7 cellular contexts compared by ENCODE assay signal in genomic region chr3:4978259-4978965, GRCh38. TPM values are rescaled to one million over a fixed set of nuclear protein-coding genes. Genes with fewer than 3 reads are reported as not detected.
DNase-seq lines count a peak whose midpoint lies in the region; ATAC-seq and TF ChIP-seq lines count a peak whose summit lies in the region.

No MANE protein-coding gene starts in this region.

- ATAC-seq in HG02623 (IDR thresholded peaks at IDR 0.05; ENCODE audit: unreplicated experiment) (peak; percentile 32), body of pancreas (peak; percentile 67)

- peak; percentile 90 to 94 (median 91) for TF ChIP-seq POLR2A in body of pancreas (IDR thresholded peaks at IDR 0.05)
- peak; percentile 45 to 66 for TF ChIP-seq POLR2A in sigmoid colon (IDR thresholded peaks at IDR 0.05)

- intact Hi-C loops in body of pancreas (cut with DNase I), result no loop called here
- intact Hi-C loops in sigmoid colon (cut with DNase I), result loop anchor here (2.0 to 5.0 kb wide), 2 partner anchors 152 to 236 kb away; no protein-coding TSS in a partner anchor

- peaks cover 42% of the 10 kb centered on the region for H3K4me1 ChIP-seq in body of pancreas
- peaks cover 0 to 41% (median 37%) of the 10 kb centered on the region in 4 donors for H3K4me1 ChIP-seq in sigmoid colon

- no peak overlapping the region for H3K4me3 ChIP-seq in body of pancreas
- H3K4me3 ChIP-seq in iPS-11a (ENCODE audit: low read depth, low read length), result peak overlapping the region; percentile 44
- H3K4me3 ChIP-seq in sigmoid colon, result peak overlapping the region; percentile 67 to 94 (median 82)

- TF ChIP-seq EP300 in sigmoid colon (IDR thresholded peaks at IDR 0.05), result peak; percentile 38 to 94 (median 86)

- H3K36me3 ChIP-seq in body of pancreas (replicated peaks in 1 of 2; ENCODE audit: insufficient read depth in 1 of 2, low read depth in 2 of 2) (peaks cover 0 to 2% of the 10 kb centered on the region in 2 donors), sigmoid colon (peaks cover 0 to 10% (median 0%) of the 10 kb centered on the region in 4 donors)

- TF ChIP-seq CTCF in GM13976 (IDR thresholded peaks at IDR 0.05; ENCODE audit: borderline replicate concordance, control extremely low read depth, extremely low read depth, insufficient read depth, missing control alignments) (no peak), body of pancreas (IDR thresholded peaks at IDR 0.05) (no peak), sigmoid colon (IDR thresholded peaks at IDR 0.05) (no peak)

- in situ Hi-C loops in GM13976 (cut with MboI; ENCODE audit: low sequenced_read_pairs, unreplicated experiment), result loop anchor here (10.0 kb wide), 2 partner anchors 144 to 254 kb away; no protein-coding TSS in a partner anchor

- peak; percentile 88 for DNase-seq in GM13976 (ENCODE audit: low spot score)
- DNase-seq in NCI-H1092 treated with DMSO at 0.1 percent for 48 hours (lab: John Stamatoyannopoulos, UW), result peak; percentile 73
- peak; percentile 86 for DNase-seq in T-helper 22 cell (ENCODE audit: low read depth)
- DNase-seq in body of pancreas, result peak; percentile 96 to 98 (median 98)
- DNase-seq in sigmoid colon, result peak; percentile 99

- H3K9me3 ChIP-seq in body of pancreas (no peaks in the 10 kb centered on the region), sigmoid colon (no peaks in the 10 kb centered on the region)

- 0% methylated on average over 54 of the region's 70 CpGs; no CpG with 5 or more reads in 1 of the 2 donors for WGBS in body of pancreas, 2 donors
- WGBS in sigmoid colon, 2 donors, result 1% methylated on average over 70 of the region's 70 CpGs

- no peaks in the 10 kb centered on the region for H3K27me3 ChIP-seq in body of pancreas
- H3K27me3 ChIP-seq in sigmoid colon, result no peaks in the 10 kb centered on the region

- H3K27ac ChIP-seq in body of pancreas (peak overlapping the region; percentile 97 to 100 (median 100)), sigmoid colon (peak overlapping the region; percentile 98 to 99 (median 98))

RNA-seq across cellular contexts. Expression of gene BHLHE40, which starts 0.8 kb away (rescaled TPM):
- 10 to 100 TPM; 28.5 to 30.3 TPM for total RNA-seq in body of pancreas
- total RNA-seq in sigmoid colon, result 10 to 100 TPM; 12.5 to 81.9 (median 24.3) TPM
- polyA plus RNA-seq in sigmoid colon, result 10 to 100 TPM; 11.1 to 32.2 (median 22.2) TPM

Comparison
In these comparisons a context has a peak if more than half of its experiments do, and no peak if none do; other contexts are left out.
1. H3K4me3 ChIP-seq: peak in iPS-11a (single experiment) and sigmoid colon (4 of 4); none in body of pancreas (0 of 2).
2. Peak in every context shown above with its lines, with median percentiles within 50 percentile points of each other: DNase-seq.